In the genomic region with DNA sequence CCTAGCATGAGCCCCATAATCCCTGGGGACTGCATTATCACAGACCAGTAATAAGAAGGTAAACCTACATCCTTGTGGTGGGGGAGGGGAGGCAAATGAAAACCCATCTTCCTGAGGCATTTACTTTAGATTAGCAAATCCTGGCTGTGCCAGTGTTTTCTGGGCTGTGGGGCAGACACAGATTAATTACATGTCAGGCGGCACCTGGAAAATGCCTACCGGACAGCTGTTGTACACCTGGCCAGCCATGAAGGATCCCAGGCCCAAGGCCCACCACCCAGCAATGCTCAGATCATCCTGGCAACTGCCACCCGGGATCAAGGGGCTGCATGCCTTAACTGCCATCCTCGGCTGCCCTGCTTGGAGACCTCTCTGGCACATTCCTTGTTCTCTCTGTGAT, we compare ENCODE assay signal across 18 cellular contexts. TPM values are rescaled to one million over a fixed set of nuclear protein-coding genes. Genes with fewer than 3 reads are reported as not detected.
A peak's percentile ranks its signal among the peaks of the same experiment; 100 is the strongest.
DNase-seq lines count a peak whose midpoint lies in the region; ATAC-seq and TF ChIP-seq lines count a peak whose summit lies in the region.
"Had no signal": no experiment of that assay in that cellular context is flagged by ENCODE, and none has a peak within 500 bp of the region (broad histone marks: within the 10 kb centered on the region; RNA-seq: fewer than 3 reads in every experiment).

No MANE protein-coding gene starts in this region.

- H3K4me3 Mint-ChIP-seq in activated CD8-positive, alpha-beta memory T cell treated with anti-CD3 and anti-CD28 coated beads, Interleukin-2, amount 10 ng/mL, durations not matched to agents 7 days and 5 days: no peak overlapping the region
- no peak overlapping the region for H3K4me3 Mint-ChIP-seq in effector memory CD8-positive, alpha-beta T cell
- no peak overlapping the region for H3K4me3 Mint-ChIP-seq in nephron progenitor cell
- H3K4me3 Mint-ChIP-seq: activated naive CD8-positive, alpha-beta T cell treated with anti-CD3 and anti-CD28 coated beads, Interleukin-2, amount 50 U/mL, for 24 hours; CD4-positive, CD25-positive, alpha-beta regulatory T cell had no signal

- no peak for TF ChIP-seq POLR2A in thyroid gland (IDR thresholded peaks at IDR 0.05)

- TF ChIP-seq CTCF in nephron progenitor cell (IDR thresholded peaks at IDR 0.05) (no peak), thyroid gland (IDR thresholded peaks at IDR 0.05) (no peak)

- H3K9me3 Mint-ChIP-seq in activated CD8-positive, alpha-beta memory T cell treated with anti-CD3 and anti-CD28 coated beads, Interleukin-2, amount 10 ng/mL, durations not matched to agents 7 days and 5 days (ENCODE audit: low read depth): no peaks in the 10 kb centered on the region
- H3K9me3 Mint-ChIP-seq in effector memory CD8-positive, alpha-beta T cell: no peaks in the 10 kb centered on the region
- H3K9me3 Mint-ChIP-seq in nephron progenitor cell: no peaks in the 10 kb centered on the region
- H3K9me3 Mint-ChIP-seq: activated naive CD8-positive, alpha-beta T cell treated with anti-CD3 and anti-CD28 coated beads, Interleukin-2, amount 50 U/mL, for 24 hours; CD4-positive, CD25-positive, alpha-beta regulatory T cell had no signal

- peak overlapping the region; percentile 10 to 93 (median 85) for H3K27ac ChIP-seq in thyroid gland

- H3K4me1 ChIP-seq in thyroid gland: peaks cover 41 to 55% of the 10 kb centered on the region in 2 donors

- H3K4me3 ChIP-seq in thyroid gland (replicated peaks in 1 of 3): no peak overlapping the region
- H3K4me3 ChIP-seq: mucosa of descending colon had no signal

- H3K27ac Mint-ChIP-seq in activated CD8-positive, alpha-beta memory T cell treated with anti-CD3 and anti-CD28 coated beads, Interleukin-2, amount 10 ng/mL, durations not matched to agents 7 days and 5 days: peak overlapping the region; percentile 21
- peak overlapping the region; percentile 64 to 72 for H3K27ac Mint-ChIP-seq in effector memory CD8-positive, alpha-beta T cell
- H3K27ac Mint-ChIP-seq in nephron progenitor cell: peak overlapping the region; percentile 53
- H3K27ac Mint-ChIP-seq: activated naive CD8-positive, alpha-beta T cell treated with anti-CD3 and anti-CD28 coated beads, Interleukin-2, amount 50 U/mL, for 24 hours had no signal

- ATAC-seq in activated CD8-positive, alpha-beta memory T cell treated with anti-CD3 and anti-CD28 coated beads, Interleukin-2, amount 10 ng/mL, durations not matched to agents 7 days and 5 days: no peak
- no peak for ATAC-seq in effector memory CD8-positive, alpha-beta T cell (replicated peaks)
- ATAC-seq in HG03108 (IDR thresholded peaks at IDR 0.05; ENCODE audit: unreplicated experiment) (no peak), GM21529 (IDR thresholded peaks at IDR 0.05; ENCODE audit: unreplicated experiment) (no peak)
- ATAC-seq: activated naive CD8-positive, alpha-beta T cell treated with anti-CD3 and anti-CD28 coated beads, Interleukin-2, amount 50 U/mL, for 24 hours; mucosa of descending colon had no signal

- H3K36me3 Mint-ChIP-seq in activated CD8-positive, alpha-beta memory T cell treated with anti-CD3 and anti-CD28 coated beads, Interleukin-2, amount 10 ng/mL, durations not matched to agents 7 days and 5 days: peaks cover 22% of the 10 kb centered on the region
- H3K36me3 Mint-ChIP-seq in effector memory CD8-positive, alpha-beta T cell (ENCODE audit: insufficient read depth): peaks cover 8% of the 10 kb centered on the region
- peaks cover 11% of the 10 kb centered on the region for H3K36me3 Mint-ChIP-seq in nephron progenitor cell (ENCODE audit: low read depth)

- WGBS in thyroid gland, 2 donors: 83 to 87% methylated on average over 4 of the region's 4 CpGs

- H3K4me1 Mint-ChIP-seq in activated CD8-positive, alpha-beta memory T cell treated with anti-CD3 and anti-CD28 coated beads, Interleukin-2, amount 10 ng/mL, durations not matched to agents 7 days and 5 days: peaks cover 30% of the 10 kb centered on the region
- H3K4me1 Mint-ChIP-seq in effector memory CD8-positive, alpha-beta T cell (ENCODE audit: low read depth in 2 of 2): peaks cover 38 to 69% of the 10 kb centered on the region in 2 donors
- H3K4me1 Mint-ChIP-seq in nephron progenitor cell: peaks cover 65% of the 10 kb centered on the region

- H3K9me3 ChIP-seq in thyroid gland: no peaks in the 10 kb centered on the region
- H3K9me3 ChIP-seq: mucosa of descending colon, SK-N-SH had no signal

- H3K27me3 Mint-ChIP-seq in activated CD8-positive, alpha-beta memory T cell treated with anti-CD3 and anti-CD28 coated beads, Interleukin-2, amount 10 ng/mL, durations not matched to agents 7 days and 5 days: no peaks in the 10 kb centered on the region
- no peaks in the 10 kb centered on the region for H3K27me3 Mint-ChIP-seq in effector memory CD8-positive, alpha-beta T cell
- H3K27me3 Mint-ChIP-seq in nephron progenitor cell (ENCODE audit: low read depth, poor library complexity): no peaks in the 10 kb centered on the region
- H3K27me3 Mint-ChIP-seq: activated naive CD8-positive, alpha-beta T cell treated with anti-CD3 and anti-CD28 coated beads, Interleukin-2, amount 50 U/mL, for 24 hours; CD4-positive, CD25-positive, alpha-beta regulatory T cell had no signal

- intact Hi-C loops in thyroid gland (cut with DNase I): no loop called here

- no peak for DNase-seq in activated CD8-positive, alpha-beta memory T cell treated with anti-CD3 and anti-CD28 coated beads, Interleukin-2, amount 10 ng/mL, durations not matched to agents 7 days and 5 days
- no peak for DNase-seq in activated CD8-positive, alpha-beta memory T cell treated with anti-CD3 and anti-CD28 coated beads, Interleukin-2, amount 50 U/mL, for 4 hours
- DNase-seq in effector memory CD8-positive, alpha-beta T cell: no peak
- DNase-seq in nephron progenitor cell: no peak
- DNase-seq in thyroid gland: peak; percentile 25 to 33
- DNase-seq in stimulated activated CD4-positive, alpha-beta T cell treated with anti-CD3 and anti-CD28 coated beads, Interleukin-2, amount 100 ng/mL, for 24 hours: no peak
- DNase-seq: activated CD4-positive, alpha-beta T cell treated with anti-CD3 and anti-CD28 coated beads, Interleukin-2, amount 50 U/mL, for 1 hour; activated naive CD8-positive, alpha-beta T cell treated with anti-CD3 and anti-CD28 coated beads, Interleukin-2, amount 50 U/mL, for 24 hours; CD4-positive, CD25-positive, alpha-beta regulatory T cell; cerebellar nuclear complex; DMS79 treated with DMSO at 0.1 percent for 48 hours; NCI-H1436; NCI-H446; posterior cingulate gyrus; SK-N-SH had no signal

- H3K36me3 ChIP-seq in thyroid gland: no peaks in the 10 kb centered on the region

- H3K27me3 ChIP-seq in thyroid gland: no peaks in the 10 kb centered on the region

- CTCF ChIA-PET in activated CD8-positive, alpha-beta memory T cell treated with anti-CD3 and anti-CD28 coated beads, Interleukin-2, amount 10 ng/mL, durations not matched to agents 7 days and 5 days (lab: Charles Lee): interaction anchor here (1.5 to 4.7 kb wide), 4 partner anchors 13 to 27 kb away, joined by 7 to 16 read pairs (median 16); no protein-coding TSS in a partner anchor

RNA-seq across cellular contexts. Expression of a gene that starts 59.1 kb away (rescaled TPM):
- total RNA-seq in activated CD8-positive, alpha-beta memory T cell treated with anti-CD3 and anti-CD28 coated beads, Interleukin-2, amount 10 ng/mL, durations not matched to agents 7 days and 5 days: 10 to 100 TPM; 42.4 to 54.8 TPM
- 10 to 100 TPM; 12.0 to 45.5 (median 23.3) TPM for total RNA-seq in thyroid gland

RNA-seq across cellular contexts. Expression of a gene that starts 59.5 kb away (rescaled TPM):
- 10 to 100 TPM; 42.5 to 49.4 TPM for total RNA-seq in activated CD8-positive, alpha-beta memory T cell treated with anti-CD3 and anti-CD28 coated beads, Interleukin-2, amount 10 ng/mL, durations not matched to agents 7 days and 5 days
- total RNA-seq in thyroid gland: 100 to 1,000 TPM; 143 to 185 (median 165) TPM

Comparison
In these comparisons a context has a peak if more than half of its experiments do, and no peak if none do; other contexts are left out.
1. DNase-seq: peak in thyroid gland (2 of 2); none in activated CD8-positive, alpha-beta memory T cell treated with anti-CD3 and anti-CD28 coated beads, Interleukin-2, amount 10 ng/mL, durations not matched to agents 7 days and 5 days (single experiment), activated CD8-positive, alpha-beta memory T cell treated with anti-CD3 and anti-CD28 coated beads, Interleukin-2, amount 50 U/mL, for 4 hours (single experiment), effector memory CD8-positive, alpha-beta T cell (0 of 3), nephron progenitor cell (single experiment) and stimulated activated CD4-positive, alpha-beta T cell treated with anti-CD3 and anti-CD28 coated beads, Interleukin-2, amount 100 ng/mL, for 24 hours (0 of 2).
2. Peak in every context shown above with its lines, with median percentiles within 50 percentile points of each other: H3K27ac Mint-ChIP-seq.